8 cellular contexts compared by ENCODE assay signal in the genomic region with DNA sequence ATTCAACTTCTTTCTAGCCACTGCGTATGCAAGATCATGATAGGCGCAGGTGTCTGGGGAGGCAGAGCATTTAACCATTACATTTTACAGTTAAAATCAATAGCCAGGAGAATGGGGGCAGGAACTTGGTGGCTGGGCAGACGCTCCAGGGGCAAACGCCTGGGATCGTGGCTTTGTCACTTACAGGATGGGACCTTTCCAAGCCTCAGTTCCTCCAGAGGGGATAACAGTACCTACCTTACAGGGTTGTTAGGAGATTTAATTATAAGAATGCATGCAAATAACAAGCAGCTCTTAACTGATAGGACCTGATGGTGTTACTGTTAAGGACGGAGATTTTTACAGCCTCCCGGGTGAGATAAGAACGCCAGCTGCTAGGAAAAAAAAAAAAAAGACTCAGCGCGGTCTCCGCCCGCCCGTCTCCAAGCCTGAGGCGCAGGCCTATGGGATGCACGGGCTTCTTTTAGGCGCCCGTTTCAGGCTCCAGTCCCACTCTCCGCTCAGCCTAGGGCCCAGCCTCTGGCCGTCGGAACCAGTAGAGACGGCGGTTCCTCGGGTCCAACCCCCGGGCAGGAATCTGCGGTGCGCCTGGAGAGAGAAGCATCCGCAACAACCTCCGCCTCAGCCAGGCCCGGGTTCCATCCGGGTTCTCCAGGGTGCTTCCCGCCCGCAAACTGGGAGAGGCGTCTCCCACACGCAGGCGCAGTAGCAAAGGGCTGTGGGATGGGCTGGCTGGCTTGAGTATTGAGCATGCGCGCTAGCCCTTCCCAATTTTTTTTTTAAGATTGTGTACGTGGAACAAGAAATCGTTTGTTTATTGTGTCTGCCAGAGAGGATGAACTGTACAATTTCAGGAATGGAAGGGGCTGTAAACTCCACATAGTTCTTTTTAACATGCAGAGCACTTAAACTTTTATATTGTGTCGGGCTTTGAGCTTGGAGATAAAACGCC. TPM values are rescaled to one million over a fixed set of nuclear protein-coding genes. Genes with fewer than 3 reads are reported as not detected.
DNase-seq lines count a peak whose midpoint lies in the region; ATAC-seq and TF ChIP-seq lines count a peak whose summit lies in the region.

A gene (minus strand): TSS at position 653 of the 952 bp plus-strand sequence. CDS start 4,564 bp downstream, outside the sequence.

- peak within 1 kb of the TSS; percentile 67 to 73 for H3K4me3 ChIP-seq in left lung

- no peaks in the 10 kb centered on the region for H3K27me3 ChIP-seq in left lung

- peaks cover 2% of the 10 kb centered on the region for H3K27me3 Mint-ChIP-seq in activated CD4-positive, alpha-beta T cell treated with anti-CD3 and anti-CD28 coated beads, Interleukin-2, amount 10 ng/mL, durations not matched to agents 24 days and 14 days

- no peaks in the 10 kb centered on the region for H3K9me3 Mint-ChIP-seq in activated CD4-positive, alpha-beta T cell treated with anti-CD3 and anti-CD28 coated beads, Interleukin-2, amount 10 ng/mL, durations not matched to agents 24 days and 14 days

- peaks cover 0 to 36% of the 10 kb centered on the region in 2 donors for H3K36me3 ChIP-seq in left lung

- H3K27ac ChIP-seq in C4-2B (peak within 1 kb of the TSS; percentile 89), left lung (peak within 1 kb of the TSS; percentile 82 to 84)

- peaks cover 21% of the 10 kb centered on the region for H3K36me3 Mint-ChIP-seq in activated CD4-positive, alpha-beta T cell treated with anti-CD3 and anti-CD28 coated beads, Interleukin-2, amount 10 ng/mL, durations not matched to agents 24 days and 14 days (ENCODE audit: low read depth)

- no peak for TF ChIP-seq CTCF in C4-2B (conservative IDR thresholded peaks at IDR 0.05)
- no peak for TF ChIP-seq CTCF in left lung (IDR thresholded peaks at IDR 0.05)

- peak; percentile 83 for ATAC-seq in GM19372 (IDR thresholded peaks at IDR 0.05; ENCODE audit: low read depth, unreplicated experiment)
- ATAC-seq in HG03520 (IDR thresholded peaks at IDR 0.05; ENCODE audit: unreplicated experiment) = peak; percentile 71
- ATAC-seq in left lung = peak; percentile 97

- H3K4me1 ChIP-seq in left lung = peaks cover 8 to 16% of the 10 kb centered on the region in 2 donors

- H3K4me3 Mint-ChIP-seq in activated CD4-positive, alpha-beta T cell treated with anti-CD3 and anti-CD28 coated beads, Interleukin-2, amount 10 ng/mL, durations not matched to agents 24 days and 14 days = peak within 1 kb of the TSS; percentile 94

- peaks cover 14% of the 10 kb centered on the region for H3K4me1 Mint-ChIP-seq in activated CD4-positive, alpha-beta T cell treated with anti-CD3 and anti-CD28 coated beads, Interleukin-2, amount 10 ng/mL, durations not matched to agents 24 days and 14 days

- H3K9me3 ChIP-seq in left lung = no peaks in the 10 kb centered on the region

- DNase-seq in NCI-H526 (lab: John Stamatoyannopoulos, UW) = peak; percentile 85 to 88
- peak; percentile 94 for DNase-seq in activated CD4-positive, alpha-beta T cell treated with anti-CD3 and anti-CD28 coated beads, Interleukin-2, amount 10 ng/mL, durations not matched to agents 24 days and 14 days
- peak; percentile 96 for DNase-seq in dedifferentiated amniotic fluid mesenchymal stem cell (ENCODE audit: extremely low spot score)
- peak; percentile 95 for DNase-seq in left lung
- DNase-seq in stimulated activated CD4-positive, alpha-beta T cell treated with anti-CD3 and anti-CD28 coated beads, Interleukin-2, amount 100 ng/mL, for 4 hours (ENCODE audit: low read depth) = peak; percentile 33

- H3K27ac Mint-ChIP-seq in activated CD4-positive, alpha-beta T cell treated with anti-CD3 and anti-CD28 coated beads, Interleukin-2, amount 10 ng/mL, durations not matched to agents 24 days and 14 days = peak within 1 kb of the TSS; percentile 85

- intact Hi-C loops in activated CD4-positive, alpha-beta T cell treated with anti-CD3 and anti-CD28 coated beads, Interleukin-2, amount 10 ng/mL, durations not matched to agents 24 days and 14 days (cut with micrococcal nuclease) = loop anchor here (1.0 to 5.0 kb wide), 2 partner anchors 20 to 282 kb away; a partner anchor contains a TSS
- intact Hi-C loops in left lung (cut with DNase I) = no loop called here

RNA-seq across cellular contexts. Expression of the gene that starts here (rescaled TPM):
- total RNA-seq in activated CD4-positive, alpha-beta T cell treated with anti-CD3 and anti-CD28 coated beads, Interleukin-2, amount 10 ng/mL, durations not matched to agents 24 days and 14 days = 1.4 and 1.5 TPM in 2 replicates
- total RNA-seq in left lung = 1 to 10 TPM; 3.6 to 5.1 TPM

Comparison
In these comparisons a context has a peak if more than half of its experiments do, and no peak if none do; other contexts are left out.
1. Peak in every context shown above with its lines: DNase-seq, ATAC-seq, H3K4me3 ChIP-seq and H3K27ac ChIP-seq.
2. DNase-seq: peak in every context shown above with its lines; median percentile 96 in dedifferentiated amniotic fluid mesenchymal stem cell; 95 in left lung; 94 in activated CD4-positive, alpha-beta T cell treated with anti-CD3 and anti-CD28 coated beads, Interleukin-2, amount 10 ng/mL, durations not matched to agents 24 days and 14 days; 86 in NCI-H526; 33 in stimulated activated CD4-positive, alpha-beta T cell treated with anti-CD3 and anti-CD28 coated beads, Interleukin-2, amount 100 ng/mL, for 4 hours.